ENCODE assay signal across 16 cellular contexts in the genomic region with DNA sequence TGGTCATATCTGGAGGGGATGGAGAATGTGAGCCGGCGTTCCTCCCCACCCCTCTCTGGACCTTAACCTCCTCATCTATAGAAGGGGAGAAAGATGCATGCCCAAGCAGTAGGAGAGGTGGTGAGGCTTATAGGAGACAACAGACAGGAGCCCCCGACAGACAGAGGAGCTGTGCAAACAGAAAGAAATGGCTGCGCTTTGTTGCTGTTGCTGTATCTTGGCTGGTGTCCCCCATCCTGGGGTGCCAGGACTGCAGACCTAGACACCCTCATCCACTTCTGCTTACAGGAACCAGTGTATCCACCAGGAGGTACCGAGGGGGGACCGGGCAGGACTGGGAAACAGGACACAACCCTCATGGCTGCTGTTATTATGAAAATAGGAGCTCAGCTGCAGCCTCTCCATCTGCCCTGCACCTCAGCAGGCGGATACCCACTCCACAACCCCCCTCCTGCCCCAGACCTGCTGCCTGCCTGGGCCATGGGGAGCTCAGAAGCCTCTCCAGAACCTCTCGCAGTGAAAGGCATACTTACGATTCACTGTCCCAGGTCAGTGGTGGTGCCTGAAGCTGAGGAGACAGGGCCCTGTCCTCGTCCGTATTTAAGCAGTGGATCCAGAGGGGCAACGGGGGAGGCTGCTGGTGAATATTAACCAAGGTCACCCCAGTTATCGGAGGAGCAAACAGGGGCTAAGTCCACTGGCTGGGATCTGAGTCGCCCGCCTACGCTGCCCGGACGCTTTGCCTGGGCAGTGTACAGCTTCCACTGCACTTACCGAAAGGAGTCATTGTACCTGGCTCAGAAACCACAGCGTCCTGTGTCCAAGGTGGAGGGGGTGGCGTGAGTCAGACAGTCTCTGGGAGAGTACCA. TPM values are rescaled to one million over a fixed set of nuclear protein-coding genes. Genes with fewer than 3 reads are reported as not detected.
DNase-seq lines count a peak whose midpoint lies in the region; ATAC-seq and TF ChIP-seq lines count a peak whose summit lies in the region.
"Had no signal": no experiment of that assay in that cellular context is flagged by ENCODE, and none has a peak within 500 bp of the region (broad histone marks: within the 10 kb centered on the region; RNA-seq: fewer than 3 reads in every experiment).

Gene SERPINA1 (minus strand): TSS at position 576 of the 869 bp plus-strand sequence. CDS start 5,365 bp downstream, outside the sequence.

- TF ChIP-seq POLR2A in IMR-90 (IDR thresholded peaks at IDR 0.05; ENCODE audit: low read depth, low read length): no peak

- in situ Hi-C loops in IMR-90 (cut with MboI; ENCODE audit: low sequenced_read_pairs): no loop called here

- no peaks in the 10 kb centered on the region for H3K36me3 ChIP-seq in IMR-90 (ENCODE audit: control insufficient read depth, insufficient read depth, low read length)
- H3K36me3 ChIP-seq in colonic mucosa: no peaks in the 10 kb centered on the region
- no peaks in the 10 kb centered on the region for H3K36me3 ChIP-seq in mucosa of descending colon (ENCODE audit: low read depth)

- ATAC-seq in IMR-90 (ENCODE audit: low read depth): no peak
- ATAC-seq in mucosa of descending colon: no peak
- no peak for ATAC-seq in GM18520 (IDR thresholded peaks at IDR 0.05; ENCODE audit: unreplicated experiment)

- no peak within 1 kb of the TSS for H4K8ac ChIP-seq in IMR-90 (ENCODE audit: low read depth in 2 of 2, low read length in 2 of 2)

- H3K56ac ChIP-seq in IMR-90 (ENCODE audit: extremely low read depth, insufficient read depth, low read length): no peak within 1 kb of the TSS

- no peak within 1 kb of the TSS for H3K23ac ChIP-seq in IMR-90 (ENCODE audit: low read depth, low read length)

- H3K27me3 Mint-ChIP-seq in CD14-positive monocyte (ENCODE audit: low read depth in 3 of 3): peaks cover 0 to 4% (median 0%) of the 10 kb centered on the region in 3 donors

- no peak within 1 kb of the TSS for H3K4me2 ChIP-seq in IMR-90 (ENCODE audit: low read depth, low read length)

- no peak within 1 kb of the TSS for H3K27ac ChIP-seq in IMR-90 (ENCODE audit: insufficient read depth, low read length)
- H3K27ac ChIP-seq in colonic mucosa: peak within 1 kb of the TSS; percentile 62

- no peak within 1 kb of the TSS for H4K91ac ChIP-seq in IMR-90 (ENCODE audit: insufficient read depth, low read depth, low read length)

- H2BK5ac ChIP-seq in IMR-90 (ENCODE audit: low read depth, low read length, poor library complexity, severe bottlenecking): no peak within 1 kb of the TSS

- H3K9me3 Mint-ChIP-seq in CD14-positive monocyte: no peaks in the 10 kb centered on the region

- no peak within 1 kb of the TSS for H2AK5ac ChIP-seq in IMR-90 (ENCODE audit: low read depth, low read length)

- H3K36me3 Mint-ChIP-seq in CD14-positive monocyte: peaks cover 30 to 66% of the 10 kb centered on the region in 2 donors

- 80% methylated on average over 1 of the region's 21 CpGs; no CpG with 5 or more reads in 1 of the 2 experiments for WGBS in IMR-90 (ENCODE audit: extremely low coverage in 2 of 2, insufficient read length in 1 of 2), 2 experiments

- H3K4me1 ChIP-seq in IMR-90 (ENCODE audit: control insufficient read depth, insufficient read depth, low read length) (no peaks in the 10 kb centered on the region), colonic mucosa (peaks cover 7% of the 10 kb centered on the region), mucosa of descending colon (ENCODE audit: low read depth) (peaks cover 37% of the 10 kb centered on the region)

- H2AK9ac ChIP-seq in IMR-90 (replicated peaks; ENCODE audit: low read depth, low read length, poor library complexity): no peak within 1 kb of the TSS

- no peak within 1 kb of the TSS for H3K18ac ChIP-seq in IMR-90 (ENCODE audit: low read depth, low read length)

- TF ChIP-seq RAD21 in IMR-90 (IDR thresholded peaks at IDR 0.05; ENCODE audit: low read length): no peak

- peak within 1 kb of the TSS; percentile 98 to 99 (median 99) for H3K27ac Mint-ChIP-seq in CD14-positive monocyte
- H3K27ac Mint-ChIP-seq: HFFc6 had no signal

- H3K14ac ChIP-seq in IMR-90 (replicated peaks; ENCODE audit: low read depth, low read length): no peak within 1 kb of the TSS

- H3K9me3 ChIP-seq in IMR-90 (ENCODE audit: control insufficient read depth, insufficient read depth, low read length): no peaks in the 10 kb centered on the region
- H3K9me3 ChIP-seq in colonic mucosa: no peaks in the 10 kb centered on the region
- no peaks in the 10 kb centered on the region for H3K9me3 ChIP-seq in mucosa of descending colon

- DNase-seq in CD14-positive monocyte (ENCODE audit: low spot score) (peak; percentile 36), IMR-90 (peak; percentile 44), colonic mucosa (no peak), mucosa of descending colon (no peak), NCI-H128 (lab: John Stamatoyannopoulos, UW; ENCODE audit: unreplicated experiment) (no peak), head of caudate nucleus (no peak)
- DNase-seq in activated CD4-positive, CD25-positive, alpha-beta regulatory T cell treated with anti-CD3 and anti-CD28 coated beads, Interleukin-2, amount 50 U/mL, for 72 hours: no peak
- DNase-seq: activated T-cell treated with anti-CD3 and anti-CD28 coated beads for 4 hours, caudate nucleus, foreskin melanocyte, GF-D8, HFFc6, mesenchymal stem cell, NCI-H1436 treated with DMSO at 0.1 percent for 48 hours, T1000 had no signal

- H3K27me3 ChIP-seq in IMR-90 (ENCODE audit: control insufficient read depth, insufficient read depth, low read length): no peaks in the 10 kb centered on the region
- H3K27me3 ChIP-seq in colonic mucosa: no peaks in the 10 kb centered on the region

- POLR2A ChIA-PET in IMR-90 (lab: Charles Lee; ENCODE audit: unreplicated experiment): no interaction called here

- CTCF ChIA-PET in IMR-90 (lab: Yijun Ruan, JAX): no interaction called here

- H2BK15ac ChIP-seq in IMR-90 (ENCODE audit: low read depth, low read length): no peak within 1 kb of the TSS

- H3K4me1 Mint-ChIP-seq in CD14-positive monocyte: peaks cover 95% of the 10 kb centered on the region

- H2BK20ac ChIP-seq in IMR-90 (ENCODE audit: low read depth, low read length): no peak within 1 kb of the TSS

- H3K9ac ChIP-seq in IMR-90 (ENCODE audit: low read depth, low read length): no peak within 1 kb of the TSS
- H3K9ac ChIP-seq in colonic mucosa (ENCODE audit: low read depth in 2 of 2, low read length in 2 of 2): peak within 1 kb of the TSS; percentile 12 to 81

- no peak within 1 kb of the TSS for H3K4ac ChIP-seq in IMR-90 (ENCODE audit: low read depth, low read length)

- H2AFZ ChIP-seq in IMR-90 (replicated peaks; ENCODE audit: low read length, poor library complexity): no peak within 1 kb of the TSS

- no peak within 1 kb of the TSS for H4K5ac ChIP-seq in IMR-90 (ENCODE audit: low read depth, low read length)

- peak within 1 kb of the TSS; percentile 95 to 99 for H3K4me3 Mint-ChIP-seq in CD14-positive monocyte
- H3K4me3 Mint-ChIP-seq: HFFc6 had no signal

- BruUV-seq in IMR-90 (replicated peaks; lab: Mats Ljungman, UMichigan): no TSS peak

- TF ChIP-seq CTCF in CD14-positive monocyte (IDR thresholded peaks at IDR 0.05): no peak
- TF ChIP-seq CTCF in IMR-90 (conservative IDR thresholded peaks at IDR 0.05; ENCODE audit: low read depth, low read length): no peak
- no peak for TF ChIP-seq CTCF in colonic mucosa (IDR thresholded peaks at IDR 0.05)
- no peak for TF ChIP-seq CTCF in mucosa of descending colon (IDR thresholded peaks at IDR 0.05)

- H3K9me1 ChIP-seq in IMR-90 (ENCODE audit: insufficient read depth, low read length): no peaks in the 10 kb centered on the region

- H3K4me3 ChIP-seq in IMR-90 (ENCODE audit: insufficient read depth, low read depth, low read length) (no peak within 1 kb of the TSS), colonic mucosa (peak within 1 kb of the TSS; percentile 23), mucosa of descending colon (no peak within 1 kb of the TSS)

- intact Hi-C loops in CD14-positive monocyte (cut with micrococcal nuclease) (no loop called here), IMR-90 (cut with micrococcal nuclease) (no loop called here), colonic mucosa (cut with DNase I) (no loop called here), mucosa of descending colon (cut with DNase I, micrococcal nuclease) (no loop called here), head of caudate nucleus (cut with DNase I) (no loop called here)

- dilution Hi-C loops in IMR-90 (cut with HindIII; ENCODE audit: low sequenced_read_pairs, unreplicated experiment): no loop called here

- no peaks in the 10 kb centered on the region for H3K79me1 ChIP-seq in IMR-90 (ENCODE audit: low read depth in 1 of 2, low read length in 2 of 2)

- H2BK120ac ChIP-seq in IMR-90 (ENCODE audit: low read depth, low read length): no peak within 1 kb of the TSS

- H4K20me1 ChIP-seq in IMR-90 (ENCODE audit: insufficient read depth, low read length): no peaks in the 10 kb centered on the region

TF ChIP-seq in IMR-90, 13 proteins besides CTCF, POLR2A, EP300 and RAD21:
- TF ChIP-seq NFE2L2 (IDR thresholded peaks at IDR 0.05; ENCODE audit: low read depth, low read length) (no peak), ELK1 (IDR thresholded peaks at IDR 0.05; ENCODE audit: borderline replicate concordance, low read depth, low read length) (no peak), RFX5 (IDR thresholded peaks at IDR 0.05; ENCODE audit: low read depth, low read length) (no peak)

RNA-seq across cellular contexts. Expression of gene SERPINA1, which starts in this region (rescaled TPM):
- polyA plus RNA-seq in CD14-positive monocyte (1,000 to 10,000 TPM; 1,278 to 2,042 TPM), IMR-90 (2012; rRNA removed) (1.2 and 1.4 TPM in 2 replicates)
- total RNA-seq in IMR-90 (2012; rRNA removed) (0.54 and 0.56 TPM in 2 replicates), colonic mucosa (100 to 1,000 TPM; 153 to 278 TPM), mucosa of descending colon (100 to 1,000 TPM in 2 of 3 donors, 10 to 100 TPM in 1; 98.3 to 311 (median 225) TPM)
- polyA plus RNA-seq in IMR-90 (2012; cell fraction: cytosol; rRNA removed): 0.85 and 1.2 TPM in 2 replicates
- 0.29 and 0.33 TPM in 2 replicates for polyA plus RNA-seq in IMR-90 (2012; cell fraction: nucleus; rRNA removed; ENCODE audit: low replicate concordance)

Comparison
In these comparisons a context has a peak if more than half of its experiments do, and no peak if none do; other contexts are left out.
1. RNA of gene SERPINA1 (total RNA-seq): 153 to 278 TPM in colonic mucosa and 98.3 to 311 TPM in mucosa of descending colon; 0.54 to 0.56 TPM in IMR-90; every median in the first group is over 10 times any median in the second.
2. RNA of gene SERPINA1 (polyA plus RNA-seq): 1,278 to 2,042 TPM in CD14-positive monocyte; 0.29 to 1.4 TPM in IMR-90; every median in the first group is over 100 times any median in the second.
3. DNase-seq: peak in CD14-positive monocyte (single experiment) and IMR-90 (single experiment); none in colonic mucosa (single experiment), mucosa of descending colon (0 of 3), activated CD4-positive, CD25-positive, alpha-beta regulatory T cell treated with anti-CD3 and anti-CD28 coated beads, Interleukin-2, amount 50 U/mL, for 72 hours (single experiment), NCI-H128 (single experiment) and head of caudate nucleus (0 of 42).